11 cellular contexts compared by ENCODE assay signal in genomic region chr11:110797453-110797852, GRCh38.
DNase-seq lines count a peak whose midpoint lies in the region; ATAC-seq and TF ChIP-seq lines count a peak whose summit lies in the region.
"Had no signal": no experiment of that assay in that cellular context is flagged by ENCODE, and none has a peak within 500 bp of the region (broad histone marks: within the 10 kb centered on the region; RNA-seq: fewer than 3 reads in every experiment).

No MANE protein-coding gene starts in this region.

- H3K9me3 ChIP-seq in left lung = no peaks in the 10 kb centered on the region
- H3K9me3 ChIP-seq in esophagus squamous epithelium = no peaks in the 10 kb centered on the region

- DNase-seq in LHCN-M2 (ENCODE audit: low read depth) (peak; percentile 63), left lung (no peak), NCI-H345 (lab: John Stamatoyannopoulos, UW) (no peak), progenitor cell of endocrine pancreas (ENCODE audit: low spot score, unreplicated experiment) (no peak), epidermal melanocyte (ENCODE audit: insufficient read length, low spot score) (no peak), esophagus squamous epithelium (lab: John Stamatoyannopoulos, UW) (no peak)
- DNase-seq: dermis blood vessel endothelial cell had no signal

- no peaks in the 10 kb centered on the region for H3K9me3 Mint-ChIP-seq in progenitor cell of endocrine pancreas (ENCODE audit: low read depth)
- H3K9me3 Mint-ChIP-seq: nephron; stimulated activated naive CD8-positive, alpha-beta T cell treated with anti-CD3 and anti-CD28 coated beads, Interleukin-15, Interleukin-2, amounts not matched to agents 100 ng/mL and 50 ng/mL, for 24 hours had no signal

- no peak for TF ChIP-seq POLR2A in esophagus squamous epithelium (IDR thresholded peaks at IDR 0.05)

- no peak overlapping the region for H3K4me3 Mint-ChIP-seq in progenitor cell of endocrine pancreas (ENCODE audit: low read depth)
- H3K4me3 Mint-ChIP-seq: nephron; stimulated activated naive CD8-positive, alpha-beta T cell treated with anti-CD3 and anti-CD28 coated beads, Interleukin-15, Interleukin-2, amounts not matched to agents 100 ng/mL and 50 ng/mL, for 24 hours had no signal

- H3K27me3 ChIP-seq in left lung (no peaks in the 10 kb centered on the region), esophagus squamous epithelium (no peaks in the 10 kb centered on the region)

- H3K36me3 ChIP-seq in left lung (no peaks in the 10 kb centered on the region), esophagus squamous epithelium (no peaks in the 10 kb centered on the region)

- no peak overlapping the region for H3K4me3 ChIP-seq in left lung
- H3K4me3 ChIP-seq in esophagus squamous epithelium = no peak overlapping the region

- H3K36me3 Mint-ChIP-seq in progenitor cell of endocrine pancreas (ENCODE audit: insufficient read depth) = no peaks in the 10 kb centered on the region

- intact Hi-C loops in left lung (cut with DNase I) = no loop called here
- intact Hi-C loops in esophagus squamous epithelium (cut with DNase I) = no loop called here

- peak overlapping the region in 1 of 2 donors; percentile 65 for H3K27ac ChIP-seq in left lung
- H3K27ac ChIP-seq in esophagus squamous epithelium = no peak overlapping the region

- H3K4me1 ChIP-seq in left lung = peaks cover 0 to 6% of the 10 kb centered on the region in 2 donors
- no peaks in the 10 kb centered on the region for H3K4me1 ChIP-seq in esophagus squamous epithelium

- no peaks in the 10 kb centered on the region for H3K27me3 Mint-ChIP-seq in progenitor cell of endocrine pancreas

- peak; percentile 86 for ATAC-seq in GM18870 (IDR thresholded peaks at IDR 0.05; ENCODE audit: unreplicated experiment)
- ATAC-seq in HG02588 (IDR thresholded peaks at IDR 0.05; ENCODE audit: unreplicated experiment) = peak; percentile 94
- ATAC-seq in left lung = peak; percentile 71

- no peak overlapping the region for H3K27ac Mint-ChIP-seq in progenitor cell of endocrine pancreas
- H3K27ac Mint-ChIP-seq: nephron; stimulated activated naive CD8-positive, alpha-beta T cell treated with anti-CD3 and anti-CD28 coated beads, Interleukin-15, Interleukin-2, amounts not matched to agents 100 ng/mL and 50 ng/mL, for 24 hours had no signal

- TF ChIP-seq CTCF in left lung (IDR thresholded peaks at IDR 0.05) (no peak), progenitor cell of endocrine pancreas (IDR thresholded peaks at IDR 0.05; ENCODE audit: unreplicated experiment) (no peak), esophagus squamous epithelium (IDR thresholded peaks at IDR 0.05) (no peak)

- H3K4me1 Mint-ChIP-seq in progenitor cell of endocrine pancreas (ENCODE audit: low read depth) = no peaks in the 10 kb centered on the region
- H3K4me1 Mint-ChIP-seq: nephron had no signal

- 37 to 43% methylated on average over 2 of the region's 3 CpGs for WGBS in esophagus squamous epithelium, 2 donors
